17 cellular contexts compared by ENCODE assay signal in genomic region chr11:65773784-65774411, GRCh38. TPM values are rescaled to one million over a fixed set of nuclear protein-coding genes. Genes with fewer than 3 reads are reported as not detected.
DNase-seq lines count a peak whose midpoint lies in the region; ATAC-seq, FAIRE-seq and TF ChIP-seq lines count a peak whose summit lies in the region.
"Had no signal": no experiment of that assay in that cellular context is flagged by ENCODE, and none has a peak within 500 bp of the region (broad histone marks: within the 10 kb centered on the region; RNA-seq: fewer than 3 reads in every experiment).

No MANE protein-coding gene starts in this region.

- TF ChIP-seq CTCF in AG09319 (IDR thresholded peaks at IDR 0.05; ENCODE audit: low read depth, low read length), result peak; percentile 23
- TF ChIP-seq CTCF in GM12864 (IDR thresholded peaks at IDR 0.05; ENCODE audit: low read depth, low read length, missing control alignments), result peak; percentile 8
- TF ChIP-seq CTCF in hepatocyte (IDR thresholded peaks at IDR 0.05; ENCODE audit: poor library complexity), result peak; percentile 14

- in situ Hi-C loops in SK-MEL-5 (cut with HindIII; ENCODE audit: low pct_unique_long_range_greater_than_20kb, low sequenced_read_pairs), result no loop called here

- no peaks in the 10 kb centered on the region for H3K9me3 ChIP-seq in hepatocyte (ENCODE audit: low read depth)
- H3K9me3 ChIP-seq: Caco-2 had no signal

- peaks cover 3% of the 10 kb centered on the region for H4K20me1 ChIP-seq in hepatocyte (ENCODE audit: insufficient read depth, poor library complexity, severe bottlenecking)

- H3K4me1 ChIP-seq in hepatocyte (ENCODE audit: insufficient read depth), result peaks cover 5% of the 10 kb centered on the region

- no peaks in the 10 kb centered on the region for H3K36me3 ChIP-seq in hepatocyte (replicated peaks; ENCODE audit: insufficient read depth, low read depth)

- no peak for DNase-seq in AG09319 (ENCODE audit: extremely low read depth, low read depth)
- no peak for DNase-seq in GM12864 (ENCODE audit: low read depth)
- peak; percentile 47 for DNase-seq in SK-MEL-5 (ENCODE audit: low read depth, low spot score)
- DNase-seq in hepatocyte (ENCODE audit: low spot score), result no peak
- DNase-seq in HTR-8/SVneo (ENCODE audit: insufficient read length, low spot score), result no peak
- no peak for DNase-seq in DMS153 (lab: John Stamatoyannopoulos, UW)
- DNase-seq: activated CD4-positive, alpha-beta T cell treated with anti-CD3 and anti-CD28 coated beads, Interleukin-2, amount 10 ng/mL, durations not matched to agents 7 days and 5 days; activated gamma-delta T cell; Caco-2; caudate nucleus; MG63; midbrain; PC-3 had no signal

- no peak for FAIRE-seq in HTR-8/SVneo (lab: Jason Lieb, UNC)

- H3K4me2 ChIP-seq in hepatocyte, result no peak overlapping the region

- H3K9me2 ChIP-seq in hepatocyte (replicated peaks; ENCODE audit: insufficient read depth), result no peaks in the 10 kb centered on the region

- H3K27me3 ChIP-seq in hepatocyte, result no peaks in the 10 kb centered on the region
- H3K27me3 ChIP-seq: MG63 had no signal

- no peak overlapping the region for H2AFZ ChIP-seq in hepatocyte

- WGBS in hepatocyte (ENCODE audit: low lambda C conversion rate, missing lambda C conversion rate), result 76% methylated on average over 8 of the region's 8 CpGs

- H3K4me3 ChIP-seq in GM12864 (ENCODE audit: low read depth, low read length) (no peak overlapping the region), hepatocyte (no peak overlapping the region)
- H3K4me3 ChIP-seq: MG63 had no signal

- peaks cover 27% of the 10 kb centered on the region for H3K79me2 ChIP-seq in hepatocyte

- no peak overlapping the region for H3K27ac ChIP-seq in hepatocyte

- ATAC-seq in HG03378 (IDR thresholded peaks at IDR 0.05; ENCODE audit: unreplicated experiment), result no peak
- no peak for ATAC-seq in HG03457 (IDR thresholded peaks at IDR 0.05; ENCODE audit: unreplicated experiment)
- ATAC-seq: PC-3 had no signal

RNA-seq across cellular contexts. Expression of gene AP5B1, which starts 6.9 kb away (rescaled TPM):
- total RNA-seq in SK-MEL-5 (2014; rRNA removed; shearing (Covaris generic)), result 19.7 and 20.0 TPM in 2 replicates
- polyA plus RNA-seq in SK-MEL-5 (2015; cell fraction: cytosol; rRNA removed), result 26.4 and 33.9 TPM in 2 replicates
- 33.0 and 38.5 TPM in 2 replicates for polyA plus RNA-seq in SK-MEL-5 (2015; cell fraction: nucleus; rRNA removed)
- 19.5 and 20.9 TPM in 2 replicates for total RNA-seq in hepatocyte
- 24.8 and 27.1 TPM in 2 replicates for polyA plus RNA-seq in hepatocyte

RNA-seq across cellular contexts. Expression of gene OVOL1, which starts 13.0 kb away (rescaled TPM):
- not detected in 2 replicates for total RNA-seq in SK-MEL-5 (2014; rRNA removed; shearing (Covaris generic))
- polyA plus RNA-seq in SK-MEL-5 (2015; cell fraction: cytosol; rRNA removed), result not detected in 2 replicates
- polyA plus RNA-seq in SK-MEL-5 (2015; cell fraction: nucleus; rRNA removed), result 0.16 TPM in 1 of 2 replicates, not detected in the other
- total RNA-seq in hepatocyte, result 26.0 and 26.3 TPM in 2 replicates
- 20.6 and 20.8 TPM in 2 replicates for polyA plus RNA-seq in hepatocyte
- total RNA-seq: activated CD4-positive, alpha-beta T cell treated with anti-CD3 and anti-CD28 coated beads, Interleukin-2, amount 10 ng/mL, durations not matched to agents 7 days and 5 days; pulmonary artery endothelial cell; T-helper 1 cell treated with Interleukin-12 subunit alpha and Interleukin-12 subunit beta and Interleukin-4 antibody, amounts not matched to agents 30 ng/mL and 1 ng/mL, for 36 hours had no signal

RNA-seq across cellular contexts. Expression of gene RNASEH2C, which starts 53.3 kb away (rescaled TPM):
- total RNA-seq in SK-MEL-5 (2014; rRNA removed; shearing (Covaris generic)), result 35.1 and 37.4 TPM in 2 replicates
- polyA plus RNA-seq in SK-MEL-5 (2015; cell fraction: cytosol; rRNA removed), result 48.1 and 58.1 TPM in 2 replicates
- polyA plus RNA-seq in SK-MEL-5 (2015; cell fraction: nucleus; rRNA removed), result 56.7 and 60.6 TPM in 2 replicates
- total RNA-seq in hepatocyte, result 26.4 and 44.4 TPM in 2 replicates
- polyA plus RNA-seq in hepatocyte, result 68.6 and 78.7 TPM in 2 replicates

RNA-seq across cellular contexts. Expression of gene SNX32, which starts 59.9 kb away (rescaled TPM):
- 0.08 and 0.18 TPM in 2 replicates for total RNA-seq in SK-MEL-5 (2014; rRNA removed; shearing (Covaris generic))
- polyA plus RNA-seq in SK-MEL-5 (2015; cell fraction: cytosol; rRNA removed), result 0.10 and 0.18 TPM in 2 replicates
- 2.5 and 2.7 TPM in 2 replicates for polyA plus RNA-seq in SK-MEL-5 (2015; cell fraction: nucleus; rRNA removed)
- total RNA-seq in hepatocyte, result 2.3 and 2.9 TPM in 2 replicates
- 5.1 and 6.0 TPM in 2 replicates for polyA plus RNA-seq in hepatocyte
- total RNA-seq: Caco-2, PC-3 had no signal

Comparison
In these comparisons a context has a peak if more than half of its experiments do, and no peak if none do; other contexts are left out.
1. RNA of gene OVOL1, which starts 13.0 kb away (total RNA-seq): 26.0 to 26.3 TPM in hepatocyte; not detected in SK-MEL-5; every median in the first group is over 10 times any median in the second.
2. Peak in every context shown above with its lines, with median percentiles within 50 percentile points of each other: CTCF ChIP-seq.